1 cellular context compared by ENCODE assay signal in the genomic region with DNA sequence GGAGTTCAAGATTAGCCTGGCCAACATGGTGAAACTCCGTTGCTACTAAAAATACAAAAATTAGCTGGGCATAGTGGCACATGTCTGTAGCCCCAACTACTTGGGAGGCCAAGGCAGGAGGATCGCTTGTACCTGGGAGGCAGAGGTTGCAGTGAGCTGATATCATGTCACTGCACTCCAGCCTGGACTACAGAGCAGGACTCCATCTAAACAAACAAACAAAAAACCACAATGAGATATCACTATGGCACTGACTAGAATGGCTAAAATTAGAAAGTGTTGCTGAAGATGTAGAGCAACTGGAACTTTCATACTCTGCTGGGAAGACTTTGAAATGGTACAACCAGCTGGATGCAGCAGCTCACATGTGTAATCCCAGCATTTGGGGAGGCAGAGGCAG.
TF ChIP-seq lines count a peak whose summit lies in the region.

No MANE protein-coding gene starts in this region.

TF ChIP-seq in K562, 482 proteins besides CTCF, POLR2A, EP300 and RAD21 (continued from another document):
- TF ChIP-seq, protein P1, sequence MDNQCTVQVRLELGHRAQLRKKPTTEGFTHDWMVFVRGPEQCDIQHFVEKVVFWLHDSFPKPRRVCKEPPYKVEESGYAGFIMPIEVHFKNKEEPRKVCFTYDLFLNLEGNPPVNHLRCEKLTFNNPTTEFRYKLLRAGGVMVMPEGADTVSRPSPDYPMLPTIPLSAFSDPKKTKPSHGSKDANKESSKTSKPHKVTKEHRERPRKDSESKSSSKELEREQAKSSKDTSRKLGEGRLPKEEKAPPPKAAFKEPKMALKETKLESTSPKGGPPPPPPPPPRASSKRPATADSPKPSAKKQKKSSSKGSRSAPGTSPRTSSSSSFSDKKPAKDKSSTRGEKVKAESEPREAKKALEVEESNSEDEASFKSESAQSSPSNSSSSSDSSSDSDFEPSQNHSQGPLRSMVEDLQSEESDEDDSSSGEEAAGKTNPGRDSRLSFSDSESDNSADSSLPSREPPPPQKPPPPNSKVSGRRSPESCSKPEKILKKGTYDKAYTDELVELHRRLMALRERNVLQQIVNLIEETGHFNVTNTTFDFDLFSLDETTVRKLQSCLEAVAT (IDR thresholded peaks at IDR 0.05) = no peak
- no peak for TF ChIP-seq KAT7 (CRISPR knock-in tag; IDR thresholded peaks at IDR 0.05; ENCODE audit: borderline replicate concordance)
- no peak for TF ChIP-seq PHF21A (IDR thresholded peaks at IDR 0.05; ENCODE audit: borderline replicate concordance, low read depth)
- TF ChIP-seq, protein P2, sequence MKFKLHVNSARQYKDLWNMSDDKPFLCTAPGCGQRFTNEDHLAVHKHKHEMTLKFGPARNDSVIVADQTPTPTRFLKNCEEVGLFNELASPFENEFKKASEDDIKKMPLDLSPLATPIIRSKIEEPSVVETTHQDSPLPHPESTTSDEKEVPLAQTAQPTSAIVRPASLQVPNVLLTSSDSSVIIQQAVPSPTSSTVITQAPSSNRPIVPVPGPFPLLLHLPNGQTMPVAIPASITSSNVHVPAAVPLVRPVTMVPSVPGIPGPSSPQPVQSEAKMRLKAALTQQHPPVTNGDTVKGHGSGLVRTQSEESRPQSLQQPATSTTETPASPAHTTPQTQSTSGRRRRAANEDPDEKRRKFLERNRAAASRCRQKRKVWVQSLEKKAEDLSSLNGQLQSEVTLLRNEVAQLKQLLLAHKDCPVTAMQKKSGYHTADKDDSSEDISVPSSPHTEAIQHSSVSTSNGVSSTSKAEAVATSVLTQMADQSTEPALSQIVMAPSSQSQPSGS (CRISPR knock-in tag; IDR thresholded peaks at IDR 0.05) = no peak
- no peak for TF ChIP-seq SAP30 (IDR thresholded peaks at IDR 0.05; ENCODE audit: borderline replicate concordance, insufficient read depth, low read depth, low read length, poor library complexity, severe bottlenecking)
- TF ChIP-seq TCF3 (CRISPR knock-in tag; IDR thresholded peaks at IDR 0.05) = peak; percentile 57; the same call in 1 of the 2 replicates
- TF ChIP-seq HOXB6 (CRISPR knock-in tag; IDR thresholded peaks at IDR 0.05; ENCODE audit: borderline replicate concordance) = no peak
- no peak for TF ChIP-seq TGIF2 (CRISPR knock-in tag; IDR thresholded peaks at IDR 0.05)
- peak; percentile 55; the same call in 1 of the 2 replicates for TF ChIP-seq ARID1B (IDR thresholded peaks at IDR 0.05)
- no peak for TF ChIP-seq ZSCAN29 (IDR thresholded peaks at IDR 0.05)
- 0 out of 2 replicates have a peak, but pooled peaks have one; percentile 20 for TF ChIP-seq ZEB2 (IDR thresholded peaks at IDR 0.05)
- TF ChIP-seq, protein P3, sequence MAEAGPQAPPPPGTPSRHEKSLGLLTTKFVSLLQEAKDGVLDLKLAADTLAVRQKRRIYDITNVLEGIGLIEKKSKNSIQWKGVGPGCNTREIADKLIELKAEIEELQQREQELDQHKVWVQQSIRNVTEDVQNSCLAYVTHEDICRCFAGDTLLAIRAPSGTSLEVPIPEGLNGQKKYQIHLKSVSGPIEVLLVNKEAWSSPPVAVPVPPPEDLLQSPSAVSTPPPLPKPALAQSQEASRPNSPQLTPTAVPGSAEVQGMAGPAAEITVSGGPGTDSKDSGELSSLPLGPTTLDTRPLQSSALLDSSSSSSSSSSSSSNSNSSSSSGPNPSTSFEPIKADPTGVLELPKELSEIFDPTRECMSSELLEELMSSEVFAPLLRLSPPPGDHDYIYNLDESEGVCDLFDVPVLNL (CRISPR knock-in tag; IDR thresholded peaks at IDR 0.05; ENCODE audit: low read depth) = no peak
- TF ChIP-seq SLC30A9 (CRISPR knock-in tag; IDR thresholded peaks at IDR 0.05) = no peak
- TF ChIP-seq EZH2 (IDR thresholded peaks at IDR 0.05; ENCODE audit: borderline replicate concordance, low read depth, low read length) = no peak
- TF ChIP-seq ZBTB40 (IDR thresholded peaks at IDR 0.05) = no peak
- no peak for TF ChIP-seq ZBTB40 (CRISPR knock-in tag; IDR thresholded peaks at IDR 0.05)
- TF ChIP-seq MEF2D (tag; conservative IDR thresholded peaks at IDR 0.05; ENCODE audit: low read depth) = peak; percentile 90
- peak; percentile 60; the same call in 1 of the 2 replicates for TF ChIP-seq CBFA2T3 (IDR thresholded peaks at IDR 0.05)
